21 cellular contexts compared by ENCODE assay signal in the genomic region with DNA sequence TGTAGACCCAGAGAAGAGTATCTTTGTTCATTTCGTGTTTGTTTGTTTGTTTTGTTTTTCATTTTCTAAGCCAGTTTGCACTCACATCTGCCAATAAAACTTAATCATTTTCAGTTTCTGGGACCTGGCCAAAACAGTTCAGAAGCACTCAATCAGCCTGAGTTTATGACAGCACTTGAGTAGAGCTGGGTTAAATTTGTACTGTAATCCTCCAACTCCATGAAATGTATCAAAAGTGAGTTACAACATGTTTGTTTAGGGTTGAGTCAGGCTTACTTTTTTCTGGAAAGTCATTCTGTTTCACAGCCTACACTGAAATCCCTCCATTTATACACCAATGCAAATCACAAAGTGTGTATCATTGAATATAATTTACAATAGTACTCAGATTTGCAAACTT.
"Had no signal": no experiment of that assay in that cellular context is flagged by ENCODE, and none has a peak within 500 bp of the region (broad histone marks: within the 10 kb centered on the region; RNA-seq: fewer than 3 reads in every experiment).

No MANE protein-coding gene starts in this region.

- H3K9me3 ChIP-seq: lower lobe of right lung, neutrophil, spleen, thoracic aorta, upper lobe of left lung had no signal

- DNase-seq: activated CD4-positive, alpha-beta T cell treated with anti-CD3 and anti-CD28 coated beads for 48 hours; activated CD4-positive, CD25-positive, alpha-beta regulatory T cell; activated CD8-positive, alpha-beta T cell treated with anti-CD3 and anti-CD28 coated beads for 36 hours; activated naive CD4-positive, alpha-beta T cell treated with Interleukin-2 at 50 U/mL for 16 hours; activated T-cell treated with anti-CD3 and anti-CD28 coated beads, Interleukin-2, amount 50 U/mL, for 1 hour; anterior cingulate cortex; central memory CD4-positive, alpha-beta T cell; endodermal cell; foreskin melanocyte; glutamatergic neuron; hippocampal formation; left cardiac atrium; lower lobe of right lung; spleen; stimulated activated CD4-positive, alpha-beta T cell treated with anti-CD3 and anti-CD28 coated beads, Interleukin-4, amount 100 ng/mL, for 4 hours; upper lobe of left lung had no signal

- H3K27me3 ChIP-seq: neutrophil, spleen, upper lobe of left lung had no signal

- H3K4me3 ChIP-seq: lower lobe of right lung, spleen, thoracic aorta, upper lobe of left lung had no signal

- ATAC-seq: activated CD8-positive, alpha-beta T cell treated with anti-CD3 and anti-CD28 coated beads for 36 hours; activated T-helper 17 cell treated with anti-CD3 and anti-CD28 coated beads, Interleukin-2, amount 50 U/mL, for 72 hours; left cardiac atrium; lower lobe of right lung; natural killer cell treated with Interleukin-12 subunit alpha and Interleukin-12 subunit beta and Interleukin-15 and Interleukin-18, amount 100 ng/mL, for 72 hours; stimulated activated memory B cell treated with anti-CD40 and anti-IgM and Interleukin-4, amounts not matched to agents 10 μg/mL and 1 μg/mL and 100 μg/mL, for 72 hours had no signal

- H3K4me1 ChIP-seq: lower lobe of right lung, spleen, upper lobe of left lung had no signal

- H3K36me3 ChIP-seq: lower lobe of right lung, neutrophil, spleen, thoracic aorta, upper lobe of left lung had no signal

- H3K27ac ChIP-seq: lower lobe of right lung, neutrophil, spleen, thoracic aorta, upper lobe of left lung had no signal
